Comparison of ENCODE assay signal across 23 cellular contexts in the genomic region with DNA sequence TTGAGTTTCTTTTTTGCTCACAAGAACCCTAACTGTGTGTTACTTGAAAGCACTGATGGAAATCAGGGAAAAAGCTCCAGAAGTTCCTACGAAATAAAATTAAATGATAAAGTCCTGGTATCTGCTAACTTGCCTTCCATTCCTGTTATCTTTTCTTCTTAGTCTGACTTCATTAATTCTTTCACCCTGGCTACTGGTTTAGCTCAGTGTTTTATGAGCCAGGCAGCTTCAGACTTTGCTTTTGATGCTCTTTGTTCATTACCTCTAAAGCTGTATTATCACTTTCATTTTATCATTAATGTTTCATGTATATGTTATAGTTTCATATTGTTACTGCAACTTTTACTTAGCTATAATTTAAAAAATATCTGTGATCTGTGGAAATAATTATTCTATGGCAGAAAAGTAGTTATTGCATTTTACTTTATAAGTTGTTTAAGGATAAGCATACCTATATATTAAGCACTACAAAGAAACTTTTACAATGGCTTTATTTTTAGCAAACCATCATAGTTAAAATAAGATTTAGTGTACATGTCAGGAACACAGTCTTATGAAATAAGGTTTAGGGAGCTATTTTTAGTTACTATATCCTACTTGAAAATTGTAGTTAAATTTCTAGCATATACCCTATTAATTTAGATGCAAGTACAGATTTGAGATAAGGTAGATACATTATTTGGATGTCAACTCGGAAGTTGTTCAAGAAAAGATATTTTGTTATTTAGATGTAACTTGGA. TPM values are rescaled to one million over a fixed set of nuclear protein-coding genes. Genes with fewer than 3 reads are reported as not detected.
"Had no signal": no experiment of that assay in that cellular context is flagged by ENCODE, and none has a peak within 500 bp of the region (broad histone marks: within the 10 kb centered on the region; RNA-seq: fewer than 3 reads in every experiment).

No MANE protein-coding gene starts in this region.

- H3K9me3 ChIP-seq: ascending aorta, sigmoid colon, thoracic aorta, upper lobe of left lung had no signal

- H3K27me3 Mint-ChIP-seq: naive thymus-derived CD4-positive, alpha-beta T cell; T-helper 17 cell had no signal

- FAIRE-seq: kidney had no signal

- H3K27ac ChIP-seq: ascending aorta, brain microvascular endothelial cell, sigmoid colon, thoracic aorta, upper lobe of left lung had no signal

- H3K4me3 ChIP-seq: ascending aorta, lung, sigmoid colon, thoracic aorta, upper lobe of left lung had no signal

- H3K27ac Mint-ChIP-seq: activated CD8-positive, alpha-beta T cell treated with anti-CD3 and anti-CD28 coated beads, Interleukin-2, amount 10 ng/mL, durations not matched to agents 7 days and 5 days; activated T-helper 2 cell treated with anti-CD3 and anti-CD28 coated beads, Interferon-gamma antibody, Interleukin-2, Interleukin-4, amounts not matched to agents 10 μg/mL and 5 μg/mL and 100 μg/mL, durations not matched to agents 14 hours and 24 hours and 36 hours; T-helper 17 cell had no signal

- H3K4me1 Mint-ChIP-seq: neural crest cell had no signal

- H3K4me3 Mint-ChIP-seq: activated CD8-positive, alpha-beta T cell treated with anti-CD3 and anti-CD28 coated beads, Interleukin-2, amount 10 ng/mL, durations not matched to agents 7 days and 5 days; neural crest cell; T-helper 17 cell had no signal

- ATAC-seq: activated CD8-positive, alpha-beta T cell treated with anti-CD3 and anti-CD28 coated beads, Interleukin-2, amount 10 ng/mL, durations not matched to agents 7 days and 5 days; left lobe of liver; naive thymus-derived CD4-positive, alpha-beta T cell; T-helper 17 cell had no signal

- H3K27me3 ChIP-seq: ascending aorta, brain microvascular endothelial cell, sigmoid colon, upper lobe of left lung had no signal

- DNase-seq: activated CD4-positive, alpha-beta T cell treated with anti-CD3 and anti-CD28 coated beads, Interleukin-2, amount 50 U/mL, for 1 hour; activated CD8-positive, alpha-beta T cell treated with anti-CD3 and anti-CD28 coated beads, Interleukin-2, amount 10 ng/mL, durations not matched to agents 7 days and 5 days; activated naive CD4-positive, alpha-beta T cell treated with Interleukin-2 at 50 U/mL for 16 hours; brain microvascular endothelial cell; caudate nucleus; dermis blood vessel endothelial cell; effector CD8-positive, alpha-beta T cell; foreskin melanocyte; kidney; naive thymus-derived CD4-positive, alpha-beta T cell; occipital lobe; retina; sigmoid colon; stimulated activated CD4-positive, alpha-beta T cell treated with anti-CD3 and anti-CD28 coated beads, Interleukin-4, amount 100 ng/mL, for 24 hours; stimulated activated naive CD4-positive, alpha-beta T cell treated with Interleukin-2 at 50 U/mL for 16 hours; T-helper 17 cell; upper lobe of left lung had no signal

RNA-seq across cellular contexts. Expression of a gene that starts 19.4 kb away (rescaled TPM):
- total RNA-seq: ascending aorta had no signal
